18 cellular contexts compared by ENCODE assay signal in genomic region chr17:21143695-21144094, GRCh38.
"Had no signal": no experiment of that assay in that cellular context is flagged by ENCODE, and none has a peak within 500 bp of the region (broad histone marks: within the 10 kb centered on the region; RNA-seq: fewer than 3 reads in every experiment).

No MANE protein-coding gene starts in this region.

- H3K4me1 ChIP-seq: right atrium auricular region, sigmoid colon had no signal

- DNase-seq: cortex of kidney; dorsolateral prefrontal cortex; effector CD8-positive, alpha-beta T cell; heart right ventricle; hypothalamus; mammary epithelial cell; mucosa of descending colon; naive thymus-derived CD8-positive, alpha-beta T cell; nucleus accumbens; ovary; sigmoid colon; stimulated activated CD4-positive, alpha-beta T cell treated with anti-CD3 and anti-CD28 coated beads, Interleukin-12 subunit alpha, Interleukin-12 subunit beta, amount 100 ng/mL, for 4 hours; stimulated activated naive CD4-positive, alpha-beta T cell treated with Interleukin-2 at 50 U/mL for 16 hours; trophoblast cell had no signal

- H3K27ac ChIP-seq: dorsolateral prefrontal cortex, heart right ventricle, ovary, right atrium auricular region, sigmoid colon, skin epidermis had no signal

- H3K36me3 ChIP-seq: ovary, right atrium auricular region had no signal

- ATAC-seq: esophagus mucosa; heart right ventricle; left lobe of liver; mucosa of descending colon; naive thymus-derived CD8-positive, alpha-beta T cell had no signal

- H3K27me3 ChIP-seq: dorsolateral prefrontal cortex, heart right ventricle, ovary, right atrium auricular region, sigmoid colon had no signal

- H3K9me3 ChIP-seq: ovary, sigmoid colon had no signal

- H3K4me3 ChIP-seq: dorsolateral prefrontal cortex, heart right ventricle, mucosa of descending colon, ovary, right atrium auricular region, sigmoid colon, skin epidermis had no signal
